ENCODE assay signal across 1 cellular context in the genomic region with DNA sequence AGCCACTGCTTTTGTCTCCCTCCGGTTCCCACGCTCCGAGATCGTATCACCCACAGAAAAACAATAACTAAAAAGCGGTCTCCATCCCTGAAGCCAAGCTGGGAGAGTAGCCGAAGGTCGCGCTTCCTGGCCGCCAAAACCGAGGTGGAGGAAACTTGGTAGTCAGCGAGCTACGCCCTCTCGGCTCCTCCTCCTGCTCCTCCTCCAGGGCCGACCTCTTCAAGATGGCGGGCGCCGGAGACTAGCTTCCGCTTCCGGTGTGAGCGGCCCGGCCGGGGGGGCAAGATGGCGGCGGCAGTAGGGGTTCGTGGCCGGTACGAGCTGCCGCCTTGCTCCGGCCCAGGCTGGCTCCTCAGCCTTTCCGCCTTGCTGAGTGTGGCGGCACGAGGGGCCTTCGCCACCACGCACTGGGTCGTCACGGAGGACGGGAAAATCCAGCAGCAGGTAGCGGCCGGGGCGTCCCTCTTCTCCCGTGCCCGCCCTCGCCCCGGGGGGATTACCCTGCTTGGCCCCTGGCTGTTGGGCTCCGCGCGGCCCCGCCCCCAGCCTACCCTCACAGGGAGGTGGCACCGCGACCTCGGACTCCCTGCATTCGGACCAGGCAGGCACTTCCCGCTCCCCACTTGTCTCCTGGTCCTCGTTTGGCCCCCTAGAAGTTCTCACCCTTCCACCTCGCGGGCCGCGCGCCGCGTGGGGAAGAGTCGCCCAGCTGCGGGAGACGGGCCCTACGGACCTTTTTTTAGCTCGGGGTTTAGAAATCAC.
TF ChIP-seq lines count a peak whose summit lies in the region.

A gene with protein sequence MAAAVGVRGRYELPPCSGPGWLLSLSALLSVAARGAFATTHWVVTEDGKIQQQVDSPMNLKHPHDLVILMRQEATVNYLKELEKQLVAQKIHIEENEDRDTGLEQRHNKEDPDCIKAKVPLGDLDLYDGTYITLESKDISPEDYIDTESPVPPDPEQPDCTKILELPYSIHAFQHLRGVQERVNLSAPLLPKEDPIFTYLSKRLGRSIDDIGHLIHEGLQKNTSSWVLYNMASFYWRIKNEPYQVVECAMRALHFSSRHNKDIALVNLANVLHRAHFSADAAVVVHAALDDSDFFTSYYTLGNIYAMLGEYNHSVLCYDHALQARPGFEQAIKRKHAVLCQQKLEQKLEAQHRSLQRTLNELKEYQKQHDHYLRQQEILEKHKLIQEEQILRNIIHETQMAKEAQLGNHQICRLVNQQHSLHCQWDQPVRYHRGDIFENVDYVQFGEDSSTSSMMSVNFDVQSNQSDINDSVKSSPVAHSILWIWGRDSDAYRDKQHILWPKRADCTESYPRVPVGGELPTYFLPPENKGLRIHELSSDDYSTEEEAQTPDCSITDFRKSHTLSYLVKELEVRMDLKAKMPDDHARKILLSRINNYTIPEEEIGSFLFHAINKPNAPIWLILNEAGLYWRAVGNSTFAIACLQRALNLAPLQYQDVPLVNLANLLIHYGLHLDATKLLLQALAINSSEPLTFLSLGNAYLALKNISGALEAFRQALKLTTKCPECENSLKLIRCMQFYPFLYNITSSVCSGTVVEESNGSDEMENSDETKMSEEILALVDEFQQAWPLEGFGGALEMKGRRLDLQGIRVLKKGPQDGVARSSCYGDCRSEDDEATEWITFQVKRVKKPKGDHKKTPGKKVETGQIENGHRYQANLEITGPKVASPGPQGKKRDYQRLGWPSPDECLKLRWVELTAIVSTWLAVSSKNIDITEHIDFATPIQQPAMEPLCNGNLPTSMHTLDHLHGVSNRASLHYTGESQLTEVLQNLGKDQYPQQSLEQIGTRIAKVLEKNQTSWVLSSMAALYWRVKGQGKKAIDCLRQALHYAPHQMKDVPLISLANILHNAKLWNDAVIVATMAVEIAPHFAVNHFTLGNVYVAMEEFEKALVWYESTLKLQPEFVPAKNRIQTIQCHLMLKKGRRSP (plus strand): TSS at position 251 of the 762 bp plus-strand sequence. CDS start 35 bp downstream, at position 286.

TF ChIP-seq in K562, 482 proteins besides CTCF, POLR2A, EP300 and RAD21 (continued from another document and continues in another):
- TF ChIP-seq, protein P1, sequence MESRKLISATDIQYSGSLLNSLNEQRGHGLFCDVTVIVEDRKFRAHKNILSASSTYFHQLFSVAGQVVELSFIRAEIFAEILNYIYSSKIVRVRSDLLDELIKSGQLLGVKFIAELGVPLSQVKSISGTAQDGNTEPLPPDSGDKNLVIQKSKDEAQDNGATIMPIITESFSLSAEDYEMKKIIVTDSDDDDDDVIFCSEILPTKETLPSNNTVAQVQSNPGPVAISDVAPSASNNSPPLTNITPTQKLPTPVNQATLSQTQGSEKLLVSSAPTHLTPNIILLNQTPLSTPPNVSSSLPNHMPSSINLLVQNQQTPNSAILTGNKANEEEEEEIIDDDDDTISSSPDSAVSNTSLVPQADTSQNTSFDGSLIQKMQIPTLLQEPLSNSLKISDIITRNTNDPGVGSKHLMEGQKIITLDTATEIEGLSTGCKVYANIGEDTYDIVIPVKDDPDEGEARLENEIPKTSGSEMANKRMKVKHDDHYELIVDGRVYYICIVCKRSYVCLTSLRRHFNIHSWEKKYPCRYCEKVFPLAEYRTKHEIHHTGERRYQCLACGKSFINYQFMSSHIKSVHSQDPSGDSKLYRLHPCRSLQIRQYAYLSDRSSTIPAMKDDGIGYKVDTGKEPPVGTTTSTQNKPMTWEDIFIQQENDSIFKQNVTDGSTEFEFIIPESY (CRISPR knock-in tag; IDR thresholded peaks at IDR 0.05): peak; percentile 64
- TF ChIP-seq PCBP1 (IDR thresholded peaks at IDR 0.05; ENCODE audit: low read depth, low read length, poor library complexity, severe bottlenecking) (peak; percentile 51), SMAD2 (IDR thresholded peaks at IDR 0.05; ENCODE audit: low read depth, low read length) (no peak), BCL6 (CRISPR knock-in tag; IDR thresholded peaks at IDR 0.05) (no peak), ZNF431 (CRISPR knock-in tag; IDR thresholded peaks at IDR 0.05) (0 out of 2 replicates have a peak, but pooled peaks have one; percentile 19), TBL1XR1 (IDR thresholded peaks at IDR 0.05; ENCODE audit: low read length in 2 of 2) (peak in 1 of 2 experiments; percentile 19; a peak in 2 of 4 replicates), SLC30A9 (CRISPR knock-in tag; IDR thresholded peaks at IDR 0.05) (no peak), ZNF695 (CRISPR knock-in tag; IDR thresholded peaks at IDR 0.05) (no peak), ETV5 (CRISPR knock-in tag; IDR thresholded peaks at IDR 0.05; ENCODE audit: low read depth) (peak; percentile 19; the same call in 1 of the 2 replicates), NR2C1 (IDR thresholded peaks at IDR 0.05) (peak; percentile 97), NR2C1 (tag; IDR thresholded peaks at IDR 0.05) (peak; percentile 99), HDAC1 (IDR thresholded peaks at IDR 0.05) (peak in 1 of 2 experiments; percentile 62; a peak in 2 of 4 replicates), GTF2A2 (tag; IDR thresholded peaks at IDR 0.05) (peak; percentile 52; the same call in 1 of the 2 replicates), SP1 (CRISPR knock-in tag; IDR thresholded peaks at IDR 0.05) (peak; percentile 86), SAFB2 (IDR thresholded peaks at IDR 0.05; ENCODE audit: borderline replicate concordance, low read depth, low read length, severe bottlenecking) (no peak), SAP30 (IDR thresholded peaks at IDR 0.05; ENCODE audit: borderline replicate concordance, insufficient read depth, low read depth, low read length, poor library complexity, severe bottlenecking) (peak; percentile 54), ZNF263 (CRISPR knock-in tag; IDR thresholded peaks at IDR 0.05; ENCODE audit: borderline replicate concordance) (peak; percentile 68), ELF1 (tag; IDR thresholded peaks at IDR 0.05) (peak; percentile 87), BRD4 (IDR thresholded peaks at IDR 0.05) (peak; percentile 71; the same call in 1 of the 2 replicates), LARP7 (IDR thresholded peaks at IDR 0.05) (0 out of 2 replicates have a peak, but pooled peaks have one; percentile 5), ZNF76 (CRISPR knock-in tag; IDR thresholded peaks at IDR 0.05; ENCODE audit: borderline replicate concordance) (0 out of 2 replicates have a peak, but pooled peaks have one; percentile 6), NR2C2 (CRISPR knock-in tag; IDR thresholded peaks at IDR 0.05) (peak; percentile 96), NR2C2 (tag; IDR thresholded peaks at IDR 0.05) (peak; percentile 99), ESRRA (IDR thresholded peaks at IDR 0.05; ENCODE audit: borderline replicate concordance, low read depth) (peak; percentile 31; the same call in 1 of the 2 replicates), ATF7 (IDR thresholded peaks at IDR 0.05) (peak; percentile 60; the same call in 1 of the 2 replicates), GABPB1 (CRISPR knock-in tag; IDR thresholded peaks at IDR 0.05) (peak; percentile 96), CBFA2T3 (IDR thresholded peaks at IDR 0.05) (no peak), FOSL1 (tag; conservative IDR thresholded peaks at IDR 0.05) (peak; percentile 30; the same call in 1 of the 2 replicates), NONO (IDR thresholded peaks at IDR 0.05; ENCODE audit: low read depth in 2 of 2, low read length in 1 of 2) (peak; percentile 46 to 81; a peak in 2 of 4 replicates), EP400 (IDR thresholded peaks at IDR 0.05) (peak; percentile 92), ZSCAN29 (IDR thresholded peaks at IDR 0.05) (no peak)
- TF ChIP-seq, protein P2, sequence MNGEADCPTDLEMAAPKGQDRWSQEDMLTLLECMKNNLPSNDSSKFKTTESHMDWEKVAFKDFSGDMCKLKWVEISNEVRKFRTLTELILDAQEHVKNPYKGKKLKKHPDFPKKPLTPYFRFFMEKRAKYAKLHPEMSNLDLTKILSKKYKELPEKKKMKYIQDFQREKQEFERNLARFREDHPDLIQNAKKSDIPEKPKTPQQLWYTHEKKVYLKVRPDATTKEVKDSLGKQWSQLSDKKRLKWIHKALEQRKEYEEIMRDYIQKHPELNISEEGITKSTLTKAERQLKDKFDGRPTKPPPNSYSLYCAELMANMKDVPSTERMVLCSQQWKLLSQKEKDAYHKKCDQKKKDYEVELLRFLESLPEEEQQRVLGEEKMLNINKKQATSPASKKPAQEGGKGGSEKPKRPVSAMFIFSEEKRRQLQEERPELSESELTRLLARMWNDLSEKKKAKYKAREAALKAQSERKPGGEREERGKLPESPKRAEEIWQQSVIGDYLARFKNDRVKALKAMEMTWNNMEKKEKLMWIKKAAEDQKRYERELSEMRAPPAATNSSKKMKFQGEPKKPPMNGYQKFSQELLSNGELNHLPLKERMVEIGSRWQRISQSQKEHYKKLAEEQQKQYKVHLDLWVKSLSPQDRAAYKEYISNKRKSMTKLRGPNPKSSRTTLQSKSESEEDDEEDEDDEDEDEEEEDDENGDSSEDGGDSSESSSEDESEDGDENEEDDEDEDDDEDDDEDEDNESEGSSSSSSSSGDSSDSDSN (IDR thresholded peaks at IDR 0.05; ENCODE audit: borderline replicate concordance in 1 of 2, low read depth in 2 of 2, low read length in 2 of 2): 0 out of 4 replicates have a peak, but pooled peaks of 1 of the 2 experiments have one; percentile 20
- TF ChIP-seq, protein P3, sequence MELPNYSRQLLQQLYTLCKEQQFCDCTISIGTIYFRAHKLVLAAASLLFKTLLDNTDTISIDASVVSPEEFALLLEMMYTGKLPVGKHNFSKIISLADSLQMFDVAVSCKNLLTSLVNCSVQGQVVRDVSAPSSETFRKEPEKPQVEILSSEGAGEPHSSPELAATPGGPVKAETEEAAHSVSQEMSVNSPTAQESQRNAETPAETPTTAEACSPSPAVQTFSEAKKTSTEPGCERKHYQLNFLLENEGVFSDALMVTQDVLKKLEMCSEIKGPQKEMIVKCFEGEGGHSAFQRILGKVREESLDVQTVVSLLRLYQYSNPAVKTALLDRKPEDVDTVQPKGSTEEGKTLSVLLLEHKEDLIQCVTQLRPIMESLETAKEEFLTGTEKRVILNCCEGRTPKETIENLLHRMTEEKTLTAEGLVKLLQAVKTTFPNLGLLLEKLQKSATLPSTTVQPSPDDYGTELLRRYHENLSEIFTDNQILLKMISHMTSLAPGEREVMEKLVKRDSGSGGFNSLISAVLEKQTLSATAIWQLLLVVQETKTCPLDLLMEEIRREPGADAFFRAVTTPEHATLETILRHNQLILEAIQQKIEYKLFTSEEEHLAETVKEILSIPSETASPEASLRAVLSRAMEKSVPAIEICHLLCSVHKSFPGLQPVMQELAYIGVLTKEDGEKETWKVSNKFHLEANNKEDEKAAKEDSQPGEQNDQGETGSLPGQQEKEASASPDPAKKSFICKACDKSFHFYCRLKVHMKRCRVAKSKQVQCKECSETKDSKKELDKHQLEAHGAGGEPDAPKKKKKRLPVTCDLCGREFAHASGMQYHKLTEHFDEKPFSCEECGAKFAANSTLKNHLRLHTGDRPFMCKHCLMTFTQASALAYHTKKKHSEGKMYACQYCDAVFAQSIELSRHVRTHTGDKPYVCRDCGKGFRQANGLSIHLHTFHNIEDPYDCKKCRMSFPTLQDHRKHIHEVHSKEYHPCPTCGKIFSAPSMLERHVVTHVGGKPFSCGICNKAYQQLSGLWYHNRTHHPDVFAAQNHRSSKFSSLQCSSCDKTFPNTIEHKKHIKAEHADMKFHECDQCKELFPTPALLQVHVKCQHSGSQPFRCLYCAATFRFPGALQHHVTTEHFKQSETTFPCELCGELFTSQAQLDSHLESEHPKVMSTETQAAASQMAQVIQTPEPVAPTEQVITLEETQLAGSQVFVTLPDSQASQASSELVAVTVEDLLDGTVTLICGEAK (IDR thresholded peaks at IDR 0.05): peak; percentile 96
- TF ChIP-seq, protein P3 (CRISPR knock-in tag; IDR thresholded peaks at IDR 0.05): no peak
- TF ChIP-seq, protein P4, sequence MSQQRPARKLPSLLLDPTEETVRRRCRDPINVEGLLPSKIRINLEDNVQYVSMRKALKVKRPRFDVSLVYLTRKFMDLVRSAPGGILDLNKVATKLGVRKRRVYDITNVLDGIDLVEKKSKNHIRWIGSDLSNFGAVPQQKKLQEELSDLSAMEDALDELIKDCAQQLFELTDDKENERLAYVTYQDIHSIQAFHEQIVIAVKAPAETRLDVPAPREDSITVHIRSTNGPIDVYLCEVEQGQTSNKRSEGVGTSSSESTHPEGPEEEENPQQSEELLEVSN (IDR thresholded peaks at IDR 0.05; ENCODE audit: borderline replicate concordance in 1 of 2, extremely low read depth in 1 of 2, insufficient read depth in 1 of 2, insufficient read length in 1 of 2, low read depth in 1 of 2, low read length in 1 of 2, poor library complexity in 1 of 2, severe bottlenecking in 1 of 2): peak in 1 of 2 experiments; percentile 78
- TF ChIP-seq, protein P5, sequence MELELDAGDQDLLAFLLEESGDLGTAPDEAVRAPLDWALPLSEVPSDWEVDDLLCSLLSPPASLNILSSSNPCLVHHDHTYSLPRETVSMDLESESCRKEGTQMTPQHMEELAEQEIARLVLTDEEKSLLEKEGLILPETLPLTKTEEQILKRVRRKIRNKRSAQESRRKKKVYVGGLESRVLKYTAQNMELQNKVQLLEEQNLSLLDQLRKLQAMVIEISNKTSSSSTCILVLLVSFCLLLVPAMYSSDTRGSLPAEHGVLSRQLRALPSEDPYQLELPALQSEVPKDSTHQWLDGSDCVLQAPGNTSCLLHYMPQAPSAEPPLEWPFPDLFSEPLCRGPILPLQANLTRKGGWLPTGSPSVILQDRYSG (tag; conservative IDR thresholded peaks at IDR 0.05; ENCODE audit: low read depth): no peak
- TF ChIP-seq, protein P6, sequence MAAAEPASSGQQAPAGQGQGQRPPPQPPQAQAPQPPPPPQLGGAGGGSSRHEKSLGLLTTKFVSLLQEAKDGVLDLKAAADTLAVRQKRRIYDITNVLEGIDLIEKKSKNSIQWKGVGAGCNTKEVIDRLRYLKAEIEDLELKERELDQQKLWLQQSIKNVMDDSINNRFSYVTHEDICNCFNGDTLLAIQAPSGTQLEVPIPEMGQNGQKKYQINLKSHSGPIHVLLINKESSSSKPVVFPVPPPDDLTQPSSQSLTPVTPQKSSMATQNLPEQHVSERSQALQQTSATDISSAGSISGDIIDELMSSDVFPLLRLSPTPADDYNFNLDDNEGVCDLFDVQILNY (CRISPR knock-in tag; IDR thresholded peaks at IDR 0.05): 0 out of 2 replicates have a peak, but pooled peaks have one; percentile 64
